Comparison of ENCODE assay signal across 8 cellular contexts in genomic region chr5:151253604-151253948, GRCh38. TPM values are rescaled to one million over a fixed set of nuclear protein-coding genes. Genes with fewer than 3 reads are reported as not detected.
DNase-seq lines count a peak whose midpoint lies in the region; ATAC-seq, FAIRE-seq and TF ChIP-seq lines count a peak whose summit lies in the region.

No MANE protein-coding gene starts in this region.

- no peak for FAIRE-seq in D721Med (lab: Jason Lieb, UNC)

- no peaks in the 10 kb centered on the region for H3K27me3 ChIP-seq in layer of hippocampus (ENCODE audit: control insufficient read depth, insufficient read depth, low read length)

- DNase-seq in NOMO-1 treated with dmso at 0.1 percent for 144 hours (lab: John Stamatoyannopoulos, UW; ENCODE audit: unreplicated experiment): peak; percentile 9
- DNase-seq in NOMO-1 treated with DMSO at 0.1 percent for 48 hours (lab: John Stamatoyannopoulos, UW; ENCODE audit: unreplicated experiment): no peak
- peak in 2 of 49 donors; percentile 16 to 44 for DNase-seq in substantia nigra (lab: John Stamatoyannopoulos, UW)
- no peak for DNase-seq in dedifferentiated amniotic fluid mesenchymal stem cell (ENCODE audit: extremely low spot score)
- DNase-seq in D721Med (ENCODE audit: insufficient read length, low spot score): no peak

- TF ChIP-seq CTCF in D721Med (IDR thresholded peaks at IDR 0.05; ENCODE audit: insufficient read depth, missing control alignments): no peak

- WGBS in adipose tissue, 3 donors: 16 to 25% (median 24%) methylated on average over 5 of the region's 5 CpGs

- no peak for ATAC-seq in GM18867 (IDR thresholded peaks at IDR 0.05; ENCODE audit: unreplicated experiment)

- H3K27ac ChIP-seq in adipose tissue (ENCODE audit: low read depth, low read length): peak overlapping the region; percentile 11
- peak overlapping the region; percentile 84 for H3K27ac ChIP-seq in layer of hippocampus (ENCODE audit: low read depth, low read length)
- peak overlapping the region; percentile 76 for H3K27ac ChIP-seq in substantia nigra (ENCODE audit: low read depth, low read length, poor library complexity, severe bottlenecking)

RNA-seq across cellular contexts. Expression of gene GM2A, which starts 0.6 kb away (rescaled TPM):
- 10 to 100 TPM in 2 of 3 donors, 1 to 10 TPM in 1; 7.8 to 14.1 (median 10.1) TPM for polyA plus RNA-seq in adipose tissue

RNA-seq across cellular contexts. Expression of gene CCDC69, which starts 29.7 kb away (rescaled TPM):
- 100 to 1,000 TPM in 2 of 3 donors, 10 to 100 TPM in 1; 38.3 to 168 (median 145) TPM for polyA plus RNA-seq in adipose tissue

RNA-seq across cellular contexts. Expression of gene SLC36A3, which starts 50.0 kb away (rescaled TPM):
- polyA plus RNA-seq in adipose tissue: not detected

Comparison
In these comparisons a context has a peak if more than half of its experiments do, and no peak if none do; other contexts are left out.
1. H3K27ac ChIP-seq: peak in every context shown above with its lines; median percentile 84 in layer of hippocampus; 76 in substantia nigra; 11 in adipose tissue.